22 cellular contexts compared by ENCODE assay signal in genomic region chr5:138604176-138604785, GRCh38.
"Had no signal": no experiment of that assay in that cellular context is flagged by ENCODE, and none has a peak within 500 bp of the region (broad histone marks: within the 10 kb centered on the region; RNA-seq: fewer than 3 reads in every experiment).

No MANE protein-coding gene starts in this region.

- H3K9me3 Mint-ChIP-seq: natural killer cell had no signal

- H3K4me1 ChIP-seq: colonic mucosa, gastrocnemius medialis, psoas muscle, testis, transverse colon had no signal

- H3K27me3 ChIP-seq: body of pancreas, cardiac muscle cell, colonic mucosa, hepatocyte, pancreas, testis, transverse colon had no signal

- H3K36me3 Mint-ChIP-seq: activated naive CD8-positive, alpha-beta T cell; natural killer cell had no signal

- H2AFZ ChIP-seq: hepatocyte had no signal

- H3K79me2 ChIP-seq: hepatocyte had no signal

- H3K27ac Mint-ChIP-seq: activated naive CD8-positive, alpha-beta T cell; natural killer cell had no signal

- H3K4me2 ChIP-seq: hepatocyte had no signal

- H3K4me3 Mint-ChIP-seq: activated naive CD8-positive, alpha-beta T cell; natural killer cell had no signal

- H3K36me3 ChIP-seq: cardiac muscle cell, colonic mucosa, gastrocnemius medialis, pancreas, transverse colon had no signal

- H3K4me3 ChIP-seq: body of pancreas, cardiac muscle cell, colonic mucosa, gastrocnemius medialis, hepatocyte, pancreas, psoas muscle, testis, transverse colon had no signal

- H3K9me3 ChIP-seq: body of pancreas, colonic mucosa, gastrocnemius medialis, pancreas, psoas muscle, testis, transverse colon had no signal

- H3K27ac ChIP-seq: body of pancreas, cardiac muscle cell, colonic mucosa, gastrocnemius medialis, hepatocyte, pancreas, psoas muscle, testis, transverse colon had no signal

- DNase-seq: activated CD4-positive, alpha-beta T cell treated with anti-CD3 and anti-CD28 coated beads for 4 hours; activated CD4-positive, CD25-positive, alpha-beta regulatory T cell; activated CD8-positive, alpha-beta memory T cell treated with anti-CD3 and anti-CD28 coated beads for 24 hours; activated effector memory CD4-positive, alpha-beta T cell treated with Interleukin-2 at 50 U/mL for 16 hours; aorta; body of pancreas; cerebellar nuclear complex; colonic mucosa; effector memory CD4-positive, alpha-beta T cell; erythroblast; gastrocnemius medialis; glutamatergic neuron; left cardiac atrium; left ventricle myocardium superior; natural killer cell; pancreas; psoas muscle; testis; transverse colon had no signal
